In genomic region chr21:42220138-42220701, GRCh38 we compare ENCODE assay signal across 8 cellular contexts. TPM values are rescaled to one million over a fixed set of nuclear protein-coding genes. Genes with fewer than 3 reads are reported as not detected.
DNase-seq lines count a peak whose midpoint lies in the region; ATAC-seq and TF ChIP-seq lines count a peak whose summit lies in the region.

No MANE protein-coding gene starts in this region.

- no peaks in the 10 kb centered on the region for H3K79me2 ChIP-seq in GM23338 (replicated peaks; ENCODE audit: insufficient read depth)

- TF ChIP-seq CTCF in GM23338 (conservative IDR thresholded peaks at IDR 0.05; ENCODE audit: low read depth in 2 of 2) = no peak

- H3F3A ChIP-seq in GM23338 (replicated peaks; ENCODE audit: low read depth) = no peaks in the 10 kb centered on the region

- H3K9ac ChIP-seq in endocrine pancreas (ENCODE audit: control insufficient read depth, insufficient read depth, low read length) = peak overlapping the region; percentile 68

- H3K36me3 Mint-ChIP-seq in GM23338 (ENCODE audit: low read depth) = peaks cover 3% of the 10 kb centered on the region; the same call in 1 of the 3 replicates
- H3K36me3 Mint-ChIP-seq in activated CD8-positive, alpha-beta memory T cell treated with anti-CD3 and anti-CD28 coated beads, Interleukin-2, amount 10 ng/mL, durations not matched to agents 7 days and 5 days = peaks cover 2% of the 10 kb centered on the region
- peaks cover 10% of the 10 kb centered on the region for H3K36me3 Mint-ChIP-seq in memory B cell

- H3K27me3 ChIP-seq in GM23338 (ENCODE audit: insufficient read depth) (peaks cover 37% of the 10 kb centered on the region), endocrine pancreas (ENCODE audit: control insufficient read depth, insufficient read depth, low read length) (no peaks in the 10 kb centered on the region)

- H3K4me3 ChIP-seq in GM23338 (peak overlapping the region; percentile 85), endocrine pancreas (ENCODE audit: control insufficient read depth, insufficient read depth, low read length) (peak overlapping the region; percentile 55)

- no peak overlapping the region for H3K27ac ChIP-seq in GM23338 (ENCODE audit: low read depth)

- peak overlapping the region; percentile 97; the same call in 1 of the 2 replicates for H2AFZ ChIP-seq in GM23338

- CTCF ChIA-PET in activated CD8-positive, alpha-beta memory T cell treated with anti-CD3 and anti-CD28 coated beads, Interleukin-2, amount 10 ng/mL, durations not matched to agents 7 days and 5 days (lab: Charles Lee) = interaction anchor here (0.7 to 3.2 kb wide), 21 partner anchors 9 to 230 kb away, joined by 3 to 29 read pairs (median 4); no protein-coding TSS in a partner anchor

- H3K9me3 Mint-ChIP-seq in GM23338 = peaks cover 16% of the 10 kb centered on the region
- H3K9me3 Mint-ChIP-seq in activated CD8-positive, alpha-beta memory T cell treated with anti-CD3 and anti-CD28 coated beads, Interleukin-2, amount 10 ng/mL, durations not matched to agents 7 days and 5 days (ENCODE audit: low read depth) = no peaks in the 10 kb centered on the region
- no peaks in the 10 kb centered on the region for H3K9me3 Mint-ChIP-seq in memory B cell

- H3K27me3 Mint-ChIP-seq in GM23338 (ENCODE audit: insufficient read depth, low read depth, poor library complexity) (peaks cover 23% of the 10 kb centered on the region), memory B cell (no peaks in the 10 kb centered on the region)
- H3K27me3 Mint-ChIP-seq in activated CD8-positive, alpha-beta memory T cell treated with anti-CD3 and anti-CD28 coated beads, Interleukin-2, amount 10 ng/mL, durations not matched to agents 7 days and 5 days = no peaks in the 10 kb centered on the region

- H3K4me2 ChIP-seq in GM23338 = peak overlapping the region; percentile 98

- H3K36me3 ChIP-seq in GM23338 (ENCODE audit: insufficient read depth) (no peaks in the 10 kb centered on the region), endocrine pancreas (ENCODE audit: control insufficient read depth, insufficient read depth, low read length) (no peaks in the 10 kb centered on the region)

- H3K4me3 Mint-ChIP-seq in GM23338 (peak overlapping the region; percentile 78), memory B cell (peak overlapping the region; percentile 93)
- peak overlapping the region; percentile 80 for H3K4me3 Mint-ChIP-seq in activated CD8-positive, alpha-beta memory T cell treated with anti-CD3 and anti-CD28 coated beads, Interleukin-2, amount 10 ng/mL, durations not matched to agents 7 days and 5 days

- H3K4me1 ChIP-seq in GM23338 (ENCODE audit: insufficient read depth) (peaks cover 9% of the 10 kb centered on the region), endocrine pancreas (ENCODE audit: control insufficient read depth, insufficient read depth, low read length) (no peaks in the 10 kb centered on the region)

- H3K4me1 Mint-ChIP-seq in GM23338 (peaks cover 8% of the 10 kb centered on the region), memory B cell (peaks cover 21% of the 10 kb centered on the region)
- H3K4me1 Mint-ChIP-seq in activated CD8-positive, alpha-beta memory T cell treated with anti-CD3 and anti-CD28 coated beads, Interleukin-2, amount 10 ng/mL, durations not matched to agents 7 days and 5 days = peaks cover 9% of the 10 kb centered on the region

- ATAC-seq in GM23338 (peak; percentile 12), memory B cell (ENCODE audit: low read depth) (peak; percentile 83), HG02623 (IDR thresholded peaks at IDR 0.05; ENCODE audit: unreplicated experiment) (no peak)
- peak; percentile 80 for ATAC-seq in activated CD8-positive, alpha-beta memory T cell treated with anti-CD3 and anti-CD28 coated beads, Interleukin-2, amount 10 ng/mL, durations not matched to agents 7 days and 5 days

- H3K9me3 ChIP-seq in endocrine pancreas (ENCODE audit: control insufficient read depth, low read length) = no peaks in the 10 kb centered on the region

- no peak overlapping the region for H3K27ac Mint-ChIP-seq in GM23338
- peak overlapping the region; percentile 89 for H3K27ac Mint-ChIP-seq in activated CD8-positive, alpha-beta memory T cell treated with anti-CD3 and anti-CD28 coated beads, Interleukin-2, amount 10 ng/mL, durations not matched to agents 7 days and 5 days
- peak overlapping the region; percentile 95 for H3K27ac Mint-ChIP-seq in memory B cell

- peak; percentile 28 for DNase-seq in COLO829 (ENCODE audit: low spot score)
- peak; percentile 83 for DNase-seq in GM23338 (ENCODE audit: low spot score)
- peak; percentile 96 for DNase-seq in NCI-H345 (lab: John Stamatoyannopoulos, UW)
- peak; percentile 82 for DNase-seq in activated CD8-positive, alpha-beta memory T cell treated with anti-CD3 and anti-CD28 coated beads, Interleukin-2, amount 10 ng/mL, durations not matched to agents 7 days and 5 days
- DNase-seq in memory B cell (ENCODE audit: low spot score in 2 of 2) = peak; percentile 67 to 82
- DNase-seq in stimulated activated naive CD4-positive, alpha-beta T cell (lab: John Stamatoyannopoulos, UW) = peak; percentile 74 to 94 (median 88)

- H3K9me2 ChIP-seq in GM23338 (ENCODE audit: insufficient read depth) = no peaks in the 10 kb centered on the region

- H4K20me1 ChIP-seq in GM23338 (replicated peaks; ENCODE audit: insufficient read depth) = no peaks in the 10 kb centered on the region

TF ChIP-seq in GM23338, 12 proteins besides CTCF, POLR2A, EP300 and RAD21 (continues in another document):
- no peak for TF ChIP-seq ZNF462 (CRISPR knock-in tag; IDR thresholded peaks at IDR 0.05)

RNA-seq across cellular contexts. Expression of gene ABCG1, which starts 1.3 kb away (rescaled TPM):
- total RNA-seq in GM23338 (2014; rRNA removed; shearing (Covaris generic)) = 4.4 and 7.3 TPM in 2 replicates
- polyA plus RNA-seq in GM23338 (2016; fragmentation: Nextera tagmentation; extraction: Ambion mirVana) = 1.3 and 1.7 TPM in 2 replicates
- 10 to 100 TPM in 1 of 2 experiments, 1 to 10 TPM in 1; 6.7 to 13.2 TPM for total RNA-seq in activated CD8-positive, alpha-beta memory T cell treated with anti-CD3 and anti-CD28 coated beads, Interleukin-2, amount 10 ng/mL, durations not matched to agents 7 days and 5 days

Comparison
In these comparisons a context has a peak if more than half of its experiments do, and no peak if none do; other contexts are left out.
1. DNase-seq: peak in every context shown above with its lines; median percentile 96 in NCI-H345; 88 in stimulated activated naive CD4-positive, alpha-beta T cell; 83 in GM23338; 82 in activated CD8-positive, alpha-beta memory T cell treated with anti-CD3 and anti-CD28 coated beads, Interleukin-2, amount 10 ng/mL, durations not matched to agents 7 days and 5 days; 74 in memory B cell; 28 in COLO829.